Comparison of ENCODE assay signal across 7 cellular contexts in genomic region chr9:117555964-117556629, GRCh38.
DNase-seq lines count a peak whose midpoint lies in the region; ATAC-seq, FAIRE-seq and TF ChIP-seq lines count a peak whose summit lies in the region.

No MANE protein-coding gene starts in this region.

- TF ChIP-seq EP300 in H1 (IDR thresholded peaks at IDR 0.05; ENCODE audit: borderline replicate concordance in 1 of 2, low read depth in 2 of 2, low read length in 2 of 2) (no peak), neural cell (conservative IDR thresholded peaks at IDR 0.05; ENCODE audit: poor library complexity, severe bottlenecking) (no peak)

- H3K4me3 ChIP-seq in GM06990 (replicated peaks; ENCODE audit: low read depth, low read length) (no peak overlapping the region), H1 (ENCODE audit: extremely low read depth in 1 of 4, insufficient read depth in 2 of 4, low read depth in 3 of 4, low read length in 4 of 4) (no peak overlapping the region), neural cell (ENCODE audit: low read length) (no peak overlapping the region)

- DNase-seq in GM06990 (ENCODE audit: extremely low read depth, insufficient read length) (peak; percentile 5), RWPE1 (ENCODE audit: low spot score) (no peak), H1 (ENCODE audit: low read depth in 1 of 2, low spot score in 2 of 2) (peak; percentile 27 to 89)

- H4K5ac ChIP-seq in H1 (ENCODE audit: insufficient read length, low read depth, low read length): no peak overlapping the region

- no peaks in the 10 kb centered on the region for H3K23me2 ChIP-seq in H1 (ENCODE audit: low read depth, low read length)

- H2BK12ac ChIP-seq in H1 (ENCODE audit: low read depth, low read length): no peak overlapping the region

- H2BK15ac ChIP-seq in H1 (ENCODE audit: low read length): no peak overlapping the region

- no peak for TF ChIP-seq POLR2A in H1 (IDR thresholded peaks at IDR 0.05; ENCODE audit: control extremely low read depth in 1 of 2, low read depth in 2 of 2, low read length in 2 of 2)

- no peak overlapping the region for H2BK120ac ChIP-seq in H1 (replicated peaks; ENCODE audit: low read depth, low read length)

- H3K9ac ChIP-seq in H1 (replicated peaks in 1 of 4; ENCODE audit: extremely low read depth in 1 of 4, low read depth in 3 of 4, low read length in 3 of 4): no peak overlapping the region
- H3K9ac ChIP-seq in neural cell (ENCODE audit: low read length): no peak overlapping the region

- H3K4ac ChIP-seq in H1 (replicated peaks; ENCODE audit: insufficient read length, low read depth, low read length): no peak overlapping the region

- H4K91ac ChIP-seq in H1 (replicated peaks; ENCODE audit: insufficient read length, low read length): no peak overlapping the region

- peak; percentile 50 to 72; a peak in 3 of 4 replicates for TF ChIP-seq RAD21 in H1 (IDR thresholded peaks at IDR 0.05 in 1 of 2, conservative IDR thresholded peaks at IDR 0.05 in 1 of 2; ENCODE audit: low read depth in 2 of 2, low read length in 2 of 2)
- no peak for TF ChIP-seq RAD21 in neural cell (conservative IDR thresholded peaks at IDR 0.05)

- H3K79me1 ChIP-seq in H1 (ENCODE audit: low read depth, low read length): no peaks in the 10 kb centered on the region

- no peaks in the 10 kb centered on the region for H4K20me1 ChIP-seq in H1 (replicated peaks in 1 of 2; ENCODE audit: control insufficient read depth in 1 of 2, insufficient read depth in 2 of 2, low read length in 2 of 2)
- no peaks in the 10 kb centered on the region for H4K20me1 ChIP-seq in neural cell (ENCODE audit: insufficient read depth)

- H3K4me1 ChIP-seq in H1 (replicated peaks in 1 of 4; ENCODE audit: control insufficient read depth in 3 of 4, insufficient read depth in 4 of 4, low read length in 3 of 4): no peaks in the 10 kb centered on the region

- H2AFZ ChIP-seq in H1 (ENCODE audit: low read length) (no peak overlapping the region), neural cell (ENCODE audit: low read depth, low read length) (no peak overlapping the region)

- ATAC-seq in GM19452 (IDR thresholded peaks at IDR 0.05; ENCODE audit: unreplicated experiment): peak; percentile 86
- ATAC-seq in HG03442 (IDR thresholded peaks at IDR 0.05; ENCODE audit: unreplicated experiment): peak; percentile 89
- no peak for ATAC-seq in esophagus mucosa

- H3K27ac ChIP-seq in RWPE1 (no peak overlapping the region), H1 (ENCODE audit: low read depth, low read length) (no peak overlapping the region), neural cell (ENCODE audit: low read length) (no peak overlapping the region)

- no peak overlapping the region for H3K14ac ChIP-seq in H1 (ENCODE audit: insufficient read length)

- H2BK20ac ChIP-seq in H1 (ENCODE audit: low read length): no peak overlapping the region

- no peak overlapping the region for H3K18ac ChIP-seq in H1 (ENCODE audit: extremely low read depth, low read length)

- no peaks in the 10 kb centered on the region for H3K9me2 ChIP-seq in neural cell (ENCODE audit: insufficient read depth, low read length)

- WGBS in H1 (ENCODE audit: extremely low coverage in 1 of 2, insufficient coverage in 1 of 2, insufficient read length in 1 of 2, insufficient replicate concordance in 2 of 2, low coverage in 1 of 2, low lambda C conversion rate in 2 of 2, missing lambda C conversion rate in 1 of 2), 2 experiments: 72% methylated on average over 5 of the region's 5 CpGs; no CpG with 5 or more reads in 1 of the 2 experiments

- no peak overlapping the region for H4K8ac ChIP-seq in H1 (ENCODE audit: extremely low read depth, insufficient read depth, low read length)

- TF ChIP-seq CTCF in GM06990 (IDR thresholded peaks at IDR 0.05; ENCODE audit: insufficient read depth, low read length, poor library complexity, severe bottlenecking) (peak; percentile 91), RWPE1 (conservative IDR thresholded peaks at IDR 0.05; ENCODE audit: low read depth) (peak; percentile 36), H1 (IDR thresholded peaks at IDR 0.05; ENCODE audit: control extremely low read depth in 1 of 3, insufficient read depth in 1 of 3, low read depth in 1 of 3, low read length in 3 of 3) (peak; percentile 56 to 80 (median 75)), neural cell (IDR thresholded peaks at IDR 0.05; ENCODE audit: poor library complexity, severe bottlenecking) (peak; percentile 30)

- H3K4me2 ChIP-seq in H1 (ENCODE audit: insufficient read depth in 1 of 2, low read depth in 2 of 2, low read length in 2 of 2) (no peak overlapping the region), neural cell (ENCODE audit: low read length) (no peak overlapping the region)

- POLR2A ChIA-PET in RWPE1 (lab: Yijun Ruan, JAX; ENCODE audit: low non-redundant PET) (no interaction called here), H1 (lab: Charles Lee; ENCODE audit: partially characterized antibody) (no interaction called here)

- CTCF ChIA-PET in RWPE1 (lab: Yijun Ruan, JAX): interaction anchor here (0.6 to 1.0 kb wide), 6 partner anchors 10 to 881 kb away, joined by 3 to 8 read pairs (median 3); no protein-coding TSS in a partner anchor
- CTCF ChIA-PET in H1 (lab: Charles Lee; ENCODE audit: partially characterized antibody): interaction anchor here (0.6 to 2.6 kb wide), 21 partner anchors 7 to 866 kb away, joined by 3 to 20 read pairs (median 4); no protein-coding TSS in a partner anchor

- no peak overlapping the region for H2BK5ac ChIP-seq in H1 (ENCODE audit: low read depth, low read length)

- no peak overlapping the region for H3K23ac ChIP-seq in H1 (ENCODE audit: insufficient read length)

- H3K56ac ChIP-seq in H1 (replicated peaks; ENCODE audit: insufficient read length, low read depth, low read length): no peak overlapping the region

- H3F3A ChIP-seq in neural cell (ENCODE audit: insufficient read depth, low read length, poor library complexity, severe bottlenecking): no peaks in the 10 kb centered on the region

- H3K9me3 ChIP-seq in H1 (ENCODE audit: insufficient read depth in 2 of 2, low read depth in 1 of 2, low read length in 1 of 2) (no peaks in the 10 kb centered on the region; a peak in 1 of 4 replicates), neural cell (ENCODE audit: low read length) (no peaks in the 10 kb centered on the region)

- H2AK5ac ChIP-seq in H1 (ENCODE audit: low read depth, low read length): no peak overlapping the region

- no peaks in the 10 kb centered on the region for H3K36me3 ChIP-seq in GM06990 (ENCODE audit: control insufficient read depth, insufficient read depth, low read length)
- H3K36me3 ChIP-seq in H1 (ENCODE audit: control insufficient read depth in 2 of 4, insufficient read depth in 4 of 4, low read length in 3 of 4): no peaks in the 10 kb centered on the region
- H3K36me3 ChIP-seq in neural cell (ENCODE audit: insufficient read depth, low read length): no peaks in the 10 kb centered on the region

- no peaks in the 10 kb centered on the region for H3K27me3 ChIP-seq in GM06990 (replicated peaks; ENCODE audit: control insufficient read depth, insufficient read depth, low read length)
- no peaks in the 10 kb centered on the region for H3K27me3 ChIP-seq in H1 (replicated peaks in 1 of 4; ENCODE audit: control insufficient read depth in 3 of 4, extremely low read depth in 1 of 4, insufficient read depth in 3 of 4, low read length in 3 of 4)
- no peaks in the 10 kb centered on the region for H3K27me3 ChIP-seq in neural cell (ENCODE audit: insufficient read depth, low read depth, low read length)

- no peaks in the 10 kb centered on the region for H3K79me2 ChIP-seq in H1 (ENCODE audit: control insufficient read depth in 1 of 2, insufficient read depth in 2 of 2, low read length in 2 of 2)
- H3K79me2 ChIP-seq in neural cell (replicated peaks; ENCODE audit: insufficient read depth, low read length): no peaks in the 10 kb centered on the region

- peak; percentile 63 for FAIRE-seq in H1 (lab: Jason Lieb, UNC)

TF ChIP-seq in H1, 55 proteins besides CTCF, POLR2A, EP300 and RAD21 (continues in another document):
- no peak for TF ChIP-seq CBX8 (IDR thresholded peaks at IDR 0.05; ENCODE audit: borderline replicate concordance, low read depth, low read length)

TF ChIP-seq in neural cell, 6 proteins besides CTCF, POLR2A, EP300 and RAD21:
- TF ChIP-seq MXI1 (conservative IDR thresholded peaks at IDR 0.05; ENCODE audit: poor library complexity, severe bottlenecking) (no peak), SMC3 (conservative IDR thresholded peaks at IDR 0.05; ENCODE audit: poor library complexity) (no peak), EZH2 (IDR thresholded peaks at IDR 0.05; ENCODE audit: borderline replicate concordance, insufficient read depth, low read length, poor library complexity, severe bottlenecking) (no peak), REST (IDR thresholded peaks at IDR 0.05; ENCODE audit: borderline replicate concordance) (no peak), POLR2AphosphoS5 (IDR thresholded peaks at IDR 0.05) (no peak), TAF1 (IDR thresholded peaks at IDR 0.05; ENCODE audit: low read depth) (no peak)

Comparison
In these comparisons a context has a peak if more than half of its experiments do, and no peak if none do; other contexts are left out.
1. CTCF ChIP-seq: peak in every context shown above with its lines; median percentile 91 in GM06990; 75 in H1; 36 in RWPE1; 30 in neural cell.